ENCODE assay signal across 32 cellular contexts in the genomic region with DNA sequence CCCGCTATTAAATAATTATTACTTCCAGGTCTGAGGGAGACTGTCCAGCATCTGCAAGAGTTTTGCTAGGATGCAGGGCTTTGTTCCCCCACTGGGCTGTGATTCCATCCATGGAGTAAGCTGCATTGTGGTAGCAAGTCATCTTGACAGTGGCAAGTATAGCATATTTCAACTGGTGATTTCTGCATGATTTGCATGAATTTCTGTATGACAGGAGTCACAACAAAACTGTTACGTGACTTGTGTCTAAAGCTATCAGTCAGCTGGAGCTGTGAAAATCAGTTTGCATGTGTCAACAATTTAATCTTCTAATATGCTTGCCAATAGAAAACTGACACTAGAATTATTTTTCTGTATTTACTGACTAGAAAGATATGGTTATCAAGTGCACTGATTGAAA.
"Had no signal": no experiment of that assay in that cellular context is flagged by ENCODE, and none has a peak within 500 bp of the region (broad histone marks: within the 10 kb centered on the region; RNA-seq: fewer than 3 reads in every experiment).

No MANE protein-coding gene starts in this region.

- H3K9me3 ChIP-seq: MG63 had no signal

- H3K36me3 ChIP-seq: MG63 had no signal

- H3K4me3 ChIP-seq: MG63 had no signal

- H3K27me3 ChIP-seq: MG63 had no signal

- DNase-seq: Karpas-422, Kasumi-1, MG63, MM.1S, MV-4-11, NCI-H1048, NCI-H1092, NCI-H1092 treated with DMSO at 0.1 percent for 48 hours, NCI-H1105, NCI-H1105 treated with DMSO at 0.1 percent for 48 hours, NCI-H1417 treated with DMSO at 0.1 percent for 48 hours, NCI-H1436, NCI-H1436 treated with DMSO at 0.1 percent for 48 hours, NCI-H146, NCI-H1694, NCI-H1694 treated with DMSO at 0.1 percent for 48 hours, NCI-H187, NCI-H187 treated with DMSO at 0.1 percent for 48 hours, NCI-H1930, NCI-H2029, NCI-H2029 treated with DMSO at 0.1 percent for 48 hours, NCI-H2081, NCI-H2081 treated with DMSO at 0.1 percent for 48 hours, NCI-H2107, NCI-H2171, NCI-H2171 treated with DMSO at 0.1 percent for 48 hours, NCI-H226, NCI-H345, NCI-H446, NCI-H446 treated with DMSO at 0.1 percent for 48 hours, NCI-H510A, NCI-H510A treated with DMSO at 0.1 percent for 48 hours had no signal
